Comparison of ENCODE assay signal across 1 cellular context in genomic region chr16:3056336-3057180, GRCh38.
TF ChIP-seq lines count a peak whose summit lies in the region.

No MANE protein-coding gene starts in this region.

TF ChIP-seq in HepG2, 621 proteins besides CTCF, POLR2A, EP300 and RAD21:
- TF ChIP-seq ZNF263 (CRISPR knock-in tag; IDR thresholded peaks at IDR 0.05): 0 out of 2 replicates have a peak, but pooled peaks have one; percentile 62
- peak; percentile 8; the same call in 1 of the 2 replicates for TF ChIP-seq POLR2G (IDR thresholded peaks at IDR 0.05; ENCODE audit: low read depth, low read length)
- no peak for TF ChIP-seq ZMAT3 (CRISPR knock-in tag; conservative IDR thresholded peaks at IDR 0.05)
- TF ChIP-seq AGO2 (optimal IDR thresholded peaks at IDR 0.05; ENCODE audit: low read depth, low read length): peak; percentile 32
TF ChIP-seq in HepG2: peak in this region for 3.
